In genomic region chr12:64826234-64826633, GRCh38 we compare ENCODE assay signal across 1 cellular context.
TF ChIP-seq lines count a peak whose summit lies in the region.

No MANE protein-coding gene starts in this region.

TF ChIP-seq in WTC11, 78 proteins besides CTCF, POLR2A, EP300 and RAD21 (continued from another document):
- TF ChIP-seq FOXP4 (CRISPR knock-in tag; IDR thresholded peaks at IDR 0.05) (peak; percentile 73; the same call in 1 of the 2 replicates), ZNF281 (CRISPR knock-in tag; IDR thresholded peaks at IDR 0.05) (no peak), SP1 (CRISPR knock-in tag; conservative IDR thresholded peaks at IDR 0.05) (peak; percentile 46; the same call in 1 of the 2 replicates), FOXK1 (CRISPR knock-in tag; IDR thresholded peaks at IDR 0.05) (peak; percentile 91; the same call in 1 of the 2 replicates), ZNF532 (CRISPR knock-in tag; IDR thresholded peaks at IDR 0.05; ENCODE audit: borderline replicate concordance) (no peak), MYBL2 (CRISPR knock-in tag; IDR thresholded peaks at IDR 0.05) (0 out of 2 replicates have a peak, but pooled peaks have one; percentile 50), MXD4 (CRISPR knock-in tag; IDR thresholded peaks at IDR 0.05; ENCODE audit: borderline replicate concordance) (no peak), ELF4 (CRISPR knock-in tag; IDR thresholded peaks at IDR 0.05; ENCODE audit: low read depth) (no peak), CBFB (CRISPR knock-in tag; IDR thresholded peaks at IDR 0.05; ENCODE audit: low read depth) (no peak), ATF6 (CRISPR knock-in tag; IDR thresholded peaks at IDR 0.05) (no peak), AR (CRISPR knock-in tag; IDR thresholded peaks at IDR 0.05) (no peak), TP53 (CRISPR knock-in tag; IDR thresholded peaks at IDR 0.05) (0 out of 2 replicates have a peak, but pooled peaks have one; percentile 62), NR2C2 (CRISPR knock-in tag; IDR thresholded peaks at IDR 0.05) (no peak), ETV6 (CRISPR knock-in tag; IDR thresholded peaks at IDR 0.05) (0 out of 2 replicates have a peak, but pooled peaks have one; percentile 55), FOXP1 (CRISPR knock-in tag; IDR thresholded peaks at IDR 0.05; ENCODE audit: borderline replicate concordance) (peak; percentile 54; the same call in 1 of the 2 replicates), ZNF425 (CRISPR knock-in tag; conservative IDR thresholded peaks at IDR 0.05) (no peak)
